In genomic region chr1:23561076-23561812, GRCh38 we compare ENCODE assay signal across 9 cellular contexts. TPM values are rescaled to one million over a fixed set of nuclear protein-coding genes. Genes with fewer than 3 reads are reported as not detected.
A peak's percentile ranks its signal among the peaks of the same experiment; 100 is the strongest.
DNase-seq lines count a peak whose midpoint lies in the region; ATAC-seq and TF ChIP-seq lines count a peak whose summit lies in the region.
"Had no signal": no experiment of that assay in that cellular context is flagged by ENCODE, and none has a peak within 500 bp of the region (broad histone marks: within the 10 kb centered on the region; RNA-seq: fewer than 3 reads in every experiment).

No MANE protein-coding gene starts in this region.

- no peak for ATAC-seq in activated B cell treated with CpG ODN at 0.5 μM for 24 hours (ENCODE audit: low read depth)
- no peak for ATAC-seq in stimulated activated naive B cell treated with anti-CD40 and anti-IgM and Interleukin-4, amounts not matched to agents 10 μg/mL and 1 μg/mL and 100 μg/mL, for 72 hours (replicated peaks)
- no peak for ATAC-seq in activated CD8-positive, alpha-beta T cell treated with anti-CD3 and anti-CD28 coated beads for 36 hours

- H3K9me3 ChIP-seq in HEK293 (ENCODE audit: control insufficient read depth, insufficient read depth, low read depth, low read length) = no peaks in the 10 kb centered on the region
- no peaks in the 10 kb centered on the region for H3K9me3 ChIP-seq in liver (ENCODE audit: control insufficient read depth in 4 of 4, low read length in 3 of 4)

- TF ChIP-seq CTCF in HEK293 (tag by site-specific recombination; IDR thresholded peaks at IDR 0.05) (no peak), activated B cell treated with CpG ODN at 0.5 μM for 24 hours (IDR thresholded peaks at IDR 0.05) (no peak), liver (IDR thresholded peaks at IDR 0.05; ENCODE audit: low read depth, low read length, missing input control) (no peak)
- TF ChIP-seq CTCF in activated CD8-positive, alpha-beta T cell treated with anti-CD3 and anti-CD28 coated beads for 36 hours (IDR thresholded peaks at IDR 0.05) = no peak

- intact Hi-C loops in activated B cell treated with CpG ODN at 0.5 μM for 24 hours (cut with micrococcal nuclease) = no loop called here
- intact Hi-C loops in activated CD8-positive, alpha-beta T cell treated with anti-CD3 and anti-CD28 coated beads for 36 hours (cut with micrococcal nuclease) = no loop called here

- H3K4me1 Mint-ChIP-seq in activated B cell treated with CpG ODN at 0.5 μM for 24 hours = peaks cover 71% of the 10 kb centered on the region
- peaks cover 53 to 65% of the 10 kb centered on the region in 2 donors for H3K4me1 Mint-ChIP-seq in stimulated activated naive B cell treated with anti-CD40 and anti-IgM and Interleukin-4, amounts not matched to agents 10 μg/mL and 1 μg/mL and 100 μg/mL, for 72 hours
- peaks cover 40% of the 10 kb centered on the region for H3K4me1 Mint-ChIP-seq in activated CD8-positive, alpha-beta T cell treated with anti-CD3 and anti-CD28 coated beads for 36 hours (ENCODE audit: low read depth)

- H3K9ac ChIP-seq in liver (ENCODE audit: low read depth in 1 of 2, low read length in 2 of 2) = no peak overlapping the region

- no peaks in the 10 kb centered on the region for H3K27me3 ChIP-seq in liver (ENCODE audit: control insufficient read depth in 4 of 4, insufficient read depth in 4 of 4, low read length in 3 of 4)

- peak overlapping the region; percentile 29 for H3K4me3 Mint-ChIP-seq in activated B cell treated with CpG ODN at 0.5 μM for 24 hours
- H3K4me3 Mint-ChIP-seq in stimulated activated naive B cell treated with anti-CD40 and anti-IgM and Interleukin-4, amounts not matched to agents 10 μg/mL and 1 μg/mL and 100 μg/mL, for 72 hours = peak overlapping the region; percentile 8 to 14
- H3K4me3 Mint-ChIP-seq in activated CD8-positive, alpha-beta T cell treated with anti-CD3 and anti-CD28 coated beads for 36 hours = no peak overlapping the region

- DNase-seq in activated B cell treated with CpG ODN at 0.5 μM for 24 hours = no peak
- DNase-seq in stimulated activated naive B cell treated with anti-CD40 and anti-IgM and Interleukin-4, amounts not matched to agents 10 μg/mL and 1 μg/mL and 100 μg/mL, for 72 hours = no peak
- no peak for DNase-seq in SIG-M5 treated with dmso at 0.1 percent for 504 hours (lab: John Stamatoyannopoulos, UW; ENCODE audit: unreplicated experiment)
- DNase-seq in activated CD8-positive, alpha-beta T cell treated with anti-CD3 and anti-CD28 coated beads for 36 hours = no peak
- no peak for DNase-seq in OCI-M2 (lab: John Stamatoyannopoulos, UW; ENCODE audit: unreplicated experiment)
- DNase-seq in KG1 (lab: John Stamatoyannopoulos, UW) = no peak
- DNase-seq: activated T-cell treated with anti-CD3 and anti-CD28 coated beads, Interleukin-2, amount 50 U/mL, for 48 hours had no signal

- peaks cover 22% of the 10 kb centered on the region for H3K36me3 Mint-ChIP-seq in activated B cell treated with CpG ODN at 0.5 μM for 24 hours (ENCODE audit: low read depth)
- H3K36me3 Mint-ChIP-seq in stimulated activated naive B cell treated with anti-CD40 and anti-IgM and Interleukin-4, amounts not matched to agents 10 μg/mL and 1 μg/mL and 100 μg/mL, for 72 hours = peaks cover 13 to 25% of the 10 kb centered on the region in 2 donors
- H3K36me3 Mint-ChIP-seq in activated CD8-positive, alpha-beta T cell treated with anti-CD3 and anti-CD28 coated beads for 36 hours (ENCODE audit: low read depth) = peaks cover 26% of the 10 kb centered on the region

- H3K4me1 ChIP-seq in HEK293 (ENCODE audit: control insufficient read depth, insufficient read depth, low read length) (peaks cover 27% of the 10 kb centered on the region), liver (ENCODE audit: control insufficient read depth in 4 of 4, insufficient read depth in 4 of 4, low read length in 3 of 4) (peaks cover 2 to 23% (median 14%) of the 10 kb centered on the region in 4 donors)

- CTCF ChIA-PET in HEK293 (lab: Yijun Ruan, JAX) = interaction anchor here (1.4 to 1.9 kb wide), 2 partner anchors 16 to 74 kb away, joined by 3 to 5 read pairs; no protein-coding TSS in a partner anchor
- CTCF ChIA-PET in activated B cell treated with CpG ODN at 0.5 μM for 24 hours (lab: Charles Lee) = interaction anchor here (31.5 kb wide), 1 partner anchor 74 kb away, joined by 872 read pairs; no protein-coding TSS in a partner anchor
- CTCF ChIA-PET in activated CD8-positive, alpha-beta T cell treated with anti-CD3 and anti-CD28 coated beads for 36 hours (lab: Charles Lee) = interaction anchor here (1.6 to 5.6 kb wide), 3 partner anchors 16 to 75 kb away, joined by 3 to 82 read pairs (median 3); no protein-coding TSS in a partner anchor

- no peak for TF ChIP-seq RAD21 in liver (IDR thresholded peaks at IDR 0.05)

- POLR2A ChIA-PET in HEK293 (lab: Yijun Ruan, JAX) = interaction anchor here (0.6 to 0.8 kb wide), 2 partner anchors 11 to 136 kb away, joined by 4 to 8 read pairs; no protein-coding TSS in a partner anchor
- POLR2A ChIA-PET in activated B cell treated with CpG ODN at 0.5 μM for 24 hours (lab: Charles Lee) = interaction anchor here (0.7 to 36.4 kb wide), 8 partner anchors 13 to 264 kb away, joined by 3 to 1151 read pairs (median 4); no protein-coding TSS in a partner anchor
- POLR2A ChIA-PET in activated CD8-positive, alpha-beta T cell treated with anti-CD3 and anti-CD28 coated beads for 36 hours (lab: Charles Lee) = interaction anchor here (5.2 kb wide), 1 partner anchor 31 kb away, joined by 40 read pairs; no protein-coding TSS in a partner anchor

- peaks cover 0 to 27% of the 10 kb centered on the region in 2 experiments; a peak in 1 of 3 replicates for H3K36me3 ChIP-seq in HEK293 (ENCODE audit: control insufficient read depth in 2 of 2, insufficient read depth in 1 of 2, low read length in 2 of 2)
- no peaks in the 10 kb centered on the region for H3K36me3 ChIP-seq in liver (ENCODE audit: control insufficient read depth in 4 of 4, insufficient read depth in 3 of 4, low read depth in 1 of 4, low read length in 3 of 4)

- H3K27ac ChIP-seq in HEK293 (ENCODE audit: extremely low read depth, low read depth, low read length) = peak overlapping the region; percentile 89
- H3K27ac ChIP-seq in liver (ENCODE audit: low read depth in 1 of 2, low read length in 2 of 2) = peak overlapping the region; percentile 81 to 84

- no peaks in the 10 kb centered on the region for H3K27me3 Mint-ChIP-seq in activated B cell treated with CpG ODN at 0.5 μM for 24 hours
- H3K27me3 Mint-ChIP-seq in stimulated activated naive B cell treated with anti-CD40 and anti-IgM and Interleukin-4, amounts not matched to agents 10 μg/mL and 1 μg/mL and 100 μg/mL, for 72 hours = no peaks in the 10 kb centered on the region
- peaks cover 3% of the 10 kb centered on the region for H3K27me3 Mint-ChIP-seq in activated CD8-positive, alpha-beta T cell treated with anti-CD3 and anti-CD28 coated beads for 36 hours

- H3K27ac Mint-ChIP-seq in activated B cell treated with CpG ODN at 0.5 μM for 24 hours = peak overlapping the region; percentile 95
- peak overlapping the region; percentile 48 for H3K27ac Mint-ChIP-seq in stimulated activated naive B cell treated with anti-CD40 and anti-IgM and Interleukin-4, amounts not matched to agents 10 μg/mL and 1 μg/mL and 100 μg/mL, for 72 hours
- H3K27ac Mint-ChIP-seq in activated CD8-positive, alpha-beta T cell treated with anti-CD3 and anti-CD28 coated beads for 36 hours = no peak overlapping the region

- 65% methylated on average over 6 of the region's 6 CpGs for WGBS in liver

- H3K4me3 ChIP-seq in HEK293 (ENCODE audit: low read depth, low read length) = no peak overlapping the region
- H3K4me3 ChIP-seq in liver (ENCODE audit: low read depth in 1 of 3, low read length in 3 of 3) = no peak overlapping the region

- no peaks in the 10 kb centered on the region for H3K9me3 Mint-ChIP-seq in activated B cell treated with CpG ODN at 0.5 μM for 24 hours
- no peaks in the 10 kb centered on the region for H3K9me3 Mint-ChIP-seq in stimulated activated naive B cell treated with anti-CD40 and anti-IgM and Interleukin-4, amounts not matched to agents 10 μg/mL and 1 μg/mL and 100 μg/mL, for 72 hours
- no peaks in the 10 kb centered on the region for H3K9me3 Mint-ChIP-seq in activated CD8-positive, alpha-beta T cell treated with anti-CD3 and anti-CD28 coated beads for 36 hours

TF ChIP-seq in HEK293, 187 proteins besides CTCF, POLR2A, EP300 and RAD21 (continues in another document):
- TF ChIP-seq ZSCAN4 (tag by site-specific recombination; IDR thresholded peaks at IDR 0.05) = no peak
- TF ChIP-seq ZSCAN16 (tag by site-specific recombination; IDR thresholded peaks at IDR 0.05) = peak; percentile 93

TF ChIP-seq in liver, 16 proteins besides CTCF, POLR2A, EP300 and RAD21 (continues in another document):
- TF ChIP-seq FOXA1 (IDR thresholded peaks at IDR 0.05) (no peak), TAF1 (conservative IDR thresholded peaks at IDR 0.05) (no peak), JUND (IDR thresholded peaks at IDR 0.05) (no peak), HNF4A (conservative IDR thresholded peaks at IDR 0.05) (no peak), MAX (IDR thresholded peaks at IDR 0.05) (no peak)

RNA-seq across cellular contexts. Expression of gene ID3, which starts 1.9 kb away (rescaled TPM):
- 195 and 205 TPM in 2 replicates for total RNA-seq in activated B cell treated with CpG ODN at 0.5 μM for 24 hours
- 10 to 100 TPM; 21.6 to 38.6 TPM for total RNA-seq in liver
- 10 to 100 TPM; 37.3 to 42.6 TPM for polyA plus RNA-seq in liver
- total RNA-seq in activated CD8-positive, alpha-beta T cell treated with anti-CD3 and anti-CD28 coated beads for 36 hours = 10 to 100 TPM; 70.4 to 74.3 TPM

RNA-seq across cellular contexts. Expression of gene E2F2, which starts 30.2 kb away (rescaled TPM):
- total RNA-seq in activated B cell treated with CpG ODN at 0.5 μM for 24 hours (2.4 and 3.4 TPM in 2 replicates), liver (10 to 100 TPM in 1 of 2 donors, under 1 TPM in 1; 0.08 to 79.9 TPM)
- under 1 TPM; 0.36 to 0.53 TPM for polyA plus RNA-seq in liver
- total RNA-seq in activated CD8-positive, alpha-beta T cell treated with anti-CD3 and anti-CD28 coated beads for 36 hours = 10 to 100 TPM; 23.7 to 25.3 TPM
